ENCODE assay signal across 21 cellular contexts in genomic region chr11:110071197-110071596, GRCh38.
DNase-seq lines count a peak whose midpoint lies in the region; ATAC-seq lines count a peak whose summit lies in the region.
"Had no signal": no experiment of that assay in that cellular context is flagged by ENCODE, and none has a peak within 500 bp of the region (broad histone marks: within the 10 kb centered on the region; RNA-seq: fewer than 3 reads in every experiment).

No MANE protein-coding gene starts in this region.

- ATAC-seq in GM18867 (IDR thresholded peaks at IDR 0.05; ENCODE audit: unreplicated experiment): peak; percentile 39
- peak; percentile 59 for ATAC-seq in GM21619 (IDR thresholded peaks at IDR 0.05; ENCODE audit: unreplicated experiment)
- peak; percentile 45 for ATAC-seq in HG03196 (IDR thresholded peaks at IDR 0.05; ENCODE audit: unreplicated experiment)
- ATAC-seq in HG03159 (IDR thresholded peaks at IDR 0.05; ENCODE audit: unreplicated experiment): no peak
- ATAC-seq: activated CD8-positive, alpha-beta T cell treated with anti-CD3 and anti-CD28 coated beads for 36 hours; activated naive CD4-positive, alpha-beta T cell treated with anti-CD3 and anti-CD28 coated beads, Interleukin-2, amount 50 U/mL, for 72 hours; lower lobe of right lung; natural killer cell treated with Interleukin-12 subunit alpha and Interleukin-12 subunit beta and Interleukin-15 and Interleukin-18, amount 100 ng/mL, for 72 hours; stimulated activated naive CD8-positive, alpha-beta T cell treated with anti-CD3 and anti-CD28 coated beads, Interleukin-15, Interleukin-2, amounts not matched to agents 100 U/mL and 50 U/mL, for 24 hours had no signal

- DNase-seq in kidney tubule cell (ENCODE audit: low spot score) (peak; percentile 67), nucleus accumbens (lab: John Stamatoyannopoulos, UW) (no peak)
- DNase-seq in activated CD4-positive, CD25-positive, alpha-beta regulatory T cell (lab: John Stamatoyannopoulos, UW): no peak
- DNase-seq: activated CD4-positive, CD25-positive, alpha-beta regulatory T cell treated with anti-CD3 and anti-CD28 coated beads, Interleukin-2, amount 50 U/mL, for 72 hours; activated CD8-positive, alpha-beta T cell treated with anti-CD3 and anti-CD28 coated beads for 36 hours; anterior cingulate cortex; DND-41; effector CD8-positive, alpha-beta T cell; kidney; lower lobe of right lung; NCI-H2081 treated with DMSO at 0.1 percent for 48 hours; NCI-H774; stimulated activated naive CD8-positive, alpha-beta T cell treated with anti-CD3 and anti-CD28 coated beads, Interleukin-15, Interleukin-2, amounts not matched to agents 100 U/mL and 50 U/mL, for 24 hours; T-helper 1 cell; testis had no signal
